In genomic region chr15:50003786-50004334, GRCh38 we compare ENCODE assay signal across 8 cellular contexts.
DNase-seq lines count a peak whose midpoint lies in the region; ATAC-seq, FAIRE-seq and TF ChIP-seq lines count a peak whose summit lies in the region.

No MANE protein-coding gene starts in this region.

- H3K27ac Mint-ChIP-seq in T-helper 1 cell treated with Interleukin-12 subunit alpha and Interleukin-12 subunit beta and Interleukin-4 antibody, amounts not matched to agents 30 μg/mL and 1 μg/mL, for 36 hours = peak overlapping the region; percentile 67
- H3K27ac Mint-ChIP-seq in astrocyte (ENCODE audit: unreplicated experiment) = peak overlapping the region; percentile 58

- no peaks in the 10 kb centered on the region for H3K27me3 Mint-ChIP-seq in T-helper 1 cell treated with Interleukin-12 subunit alpha and Interleukin-12 subunit beta and Interleukin-4 antibody, amounts not matched to agents 30 μg/mL and 1 μg/mL, for 36 hours (ENCODE audit: low read depth)
- no peaks in the 10 kb centered on the region for H3K27me3 Mint-ChIP-seq in astrocyte (ENCODE audit: low read depth, unreplicated experiment)

- no peaks in the 10 kb centered on the region for H4K20me1 ChIP-seq in astrocyte (ENCODE audit: insufficient read depth, low read length)

- TF ChIP-seq CTCF in astrocyte (IDR thresholded peaks at IDR 0.05; ENCODE audit: insufficient read depth, low read depth, low read length) (peak; percentile 80), gastrocnemius medialis (IDR thresholded peaks at IDR 0.05 in 4 of 5, conservative IDR thresholded peaks at IDR 0.05 in 1 of 5) (peak; percentile 10 to 60 (median 56))

- FAIRE-seq in GM12892 (lab: Jason Lieb, UNC) = peak; percentile 81
- FAIRE-seq in astrocyte (lab: Jason Lieb, UNC) = peak; percentile 65

- H3K9ac ChIP-seq in astrocyte (ENCODE audit: low read length) = no peak overlapping the region

- H3K27ac ChIP-seq in astrocyte (ENCODE audit: low read depth, low read length) = no peak overlapping the region
- no peak overlapping the region for H3K27ac ChIP-seq in gastrocnemius medialis

- TF ChIP-seq POLR2A in GM12892 (IDR thresholded peaks at IDR 0.05; ENCODE audit: low read depth, low read length) (no peak), gastrocnemius medialis (IDR thresholded peaks at IDR 0.05) (no peak)

- H3K4me2 ChIP-seq in astrocyte (ENCODE audit: low read length) = no peak overlapping the region

- no peak overlapping the region for H3K4me3 ChIP-seq in astrocyte (ENCODE audit: insufficient read depth, low read depth, low read length)
- no peak overlapping the region for H3K4me3 ChIP-seq in gastrocnemius medialis

- no peaks in the 10 kb centered on the region for H3K36me3 ChIP-seq in astrocyte (ENCODE audit: insufficient read depth, low read length)
- no peaks in the 10 kb centered on the region for H3K36me3 ChIP-seq in gastrocnemius medialis

- intact Hi-C loops in gastrocnemius medialis (cut with DNase I; ENCODE audit: low total_unique reads) = loop anchor here (1.0 kb wide), 1 partner anchor 127 kb away; no protein-coding TSS in a partner anchor

- peaks cover 5% of the 10 kb centered on the region for H3K9me3 Mint-ChIP-seq in T-helper 1 cell treated with Interleukin-12 subunit alpha and Interleukin-12 subunit beta and Interleukin-4 antibody, amounts not matched to agents 30 μg/mL and 1 μg/mL, for 36 hours
- no peaks in the 10 kb centered on the region for H3K9me3 Mint-ChIP-seq in astrocyte (ENCODE audit: unreplicated experiment)

- H3K4me3 Mint-ChIP-seq in T-helper 1 cell treated with Interleukin-12 subunit alpha and Interleukin-12 subunit beta and Interleukin-4 antibody, amounts not matched to agents 30 μg/mL and 1 μg/mL, for 36 hours = no peak overlapping the region
- H3K4me3 Mint-ChIP-seq in astrocyte (ENCODE audit: unreplicated experiment) = no peak overlapping the region

- peaks cover 19% of the 10 kb centered on the region for H3K4me1 Mint-ChIP-seq in T-helper 1 cell treated with Interleukin-12 subunit alpha and Interleukin-12 subunit beta and Interleukin-4 antibody, amounts not matched to agents 30 μg/mL and 1 μg/mL, for 36 hours (ENCODE audit: low read depth)
- no peaks in the 10 kb centered on the region for H3K4me1 Mint-ChIP-seq in astrocyte (ENCODE audit: low read depth, unreplicated experiment)

- DNase-seq in GM12892 (ENCODE audit: insufficient read length) (peak; percentile 27), NCI-H1092 (lab: John Stamatoyannopoulos, UW) (peak; percentile 42), astrocyte (ENCODE audit: low read depth) (peak; percentile 64), hypothalamus (lab: John Stamatoyannopoulos, UW) (peak; percentile 2 to 89 (median 58)), gastrocnemius medialis (peak; percentile 28 to 67), NOMO-1 treated with DMSO at 0.1 percent for 48 hours (lab: John Stamatoyannopoulos, UW; ENCODE audit: unreplicated experiment) (no peak)

- no peaks in the 10 kb centered on the region for H3K27me3 ChIP-seq in astrocyte (ENCODE audit: insufficient read depth, low read length)
- H3K27me3 ChIP-seq in gastrocnemius medialis = no peaks in the 10 kb centered on the region

- H3K36me3 Mint-ChIP-seq in T-helper 1 cell treated with Interleukin-12 subunit alpha and Interleukin-12 subunit beta and Interleukin-4 antibody, amounts not matched to agents 30 μg/mL and 1 μg/mL, for 36 hours (ENCODE audit: low read depth) = peaks cover 25% of the 10 kb centered on the region
- H3K36me3 Mint-ChIP-seq in astrocyte (ENCODE audit: low read depth, unreplicated experiment) = no peaks in the 10 kb centered on the region

- H2AFZ ChIP-seq in astrocyte (ENCODE audit: low read depth, low read length) = peak overlapping the region; percentile 62

- H3K79me2 ChIP-seq in astrocyte (ENCODE audit: insufficient read depth, low read length) = no peaks in the 10 kb centered on the region

- H3K9me3 ChIP-seq in astrocyte (ENCODE audit: insufficient read depth, low read depth, low read length) (no peaks in the 10 kb centered on the region), gastrocnemius medialis (no peaks in the 10 kb centered on the region)

- H3K4me1 ChIP-seq in astrocyte (ENCODE audit: insufficient read depth, low read length) = no peaks in the 10 kb centered on the region
- H3K4me1 ChIP-seq in gastrocnemius medialis = peaks cover 0 to 3% of the 10 kb centered on the region in 2 donors

- in situ Hi-C loops in gastrocnemius medialis (cut with MboI; ENCODE audit: low sequenced_read_pairs in 4 of 4) = no loop called here

- peak; percentile 100 for ATAC-seq in HG02678 (IDR thresholded peaks at IDR 0.05; ENCODE audit: unreplicated experiment)
- peak; percentile 82 for ATAC-seq in gastrocnemius medialis
